ENCODE assay signal across 1 cellular context in the genomic region with DNA sequence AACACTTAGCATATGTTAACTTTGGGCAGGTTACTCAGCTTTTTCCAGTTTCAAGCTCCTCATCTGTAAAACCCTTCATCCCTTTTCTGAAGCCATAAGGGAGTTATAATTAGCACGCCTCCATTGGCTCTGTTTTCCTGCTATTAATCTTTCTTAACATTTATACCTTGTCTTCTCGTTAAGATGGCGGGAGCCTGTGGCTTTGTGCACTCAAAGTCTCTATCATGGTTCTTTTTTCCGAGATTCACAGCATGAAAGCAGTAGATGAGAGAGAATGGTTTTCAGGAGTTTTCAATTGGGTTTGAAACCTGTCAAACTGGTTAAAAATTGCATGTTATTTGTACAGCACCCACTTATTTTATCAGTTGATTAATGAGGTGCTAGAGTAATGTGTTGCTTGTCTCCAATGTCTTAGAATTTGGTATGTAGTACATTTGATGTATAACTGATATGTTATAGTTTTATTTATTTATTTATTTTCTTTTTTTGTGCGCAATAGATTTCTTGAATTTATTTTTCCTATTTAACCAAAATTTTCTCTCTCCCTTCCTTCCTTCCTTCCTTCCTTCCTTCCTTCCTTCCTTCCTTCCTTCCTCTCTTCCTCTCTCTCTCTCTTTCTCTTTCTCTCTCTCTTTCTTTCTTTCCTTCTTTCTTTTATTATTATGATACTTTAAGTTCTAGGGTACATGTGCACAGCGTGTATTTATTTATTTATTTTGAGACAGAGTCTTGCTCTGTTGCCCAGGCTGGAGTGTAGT.
TF ChIP-seq lines count a peak whose summit lies in the region.

No MANE protein-coding gene starts in this region.

TF ChIP-seq in GM23338, 12 proteins besides CTCF, POLR2A, EP300 and RAD21 (continued from another document):
- TF ChIP-seq, protein P1, sequence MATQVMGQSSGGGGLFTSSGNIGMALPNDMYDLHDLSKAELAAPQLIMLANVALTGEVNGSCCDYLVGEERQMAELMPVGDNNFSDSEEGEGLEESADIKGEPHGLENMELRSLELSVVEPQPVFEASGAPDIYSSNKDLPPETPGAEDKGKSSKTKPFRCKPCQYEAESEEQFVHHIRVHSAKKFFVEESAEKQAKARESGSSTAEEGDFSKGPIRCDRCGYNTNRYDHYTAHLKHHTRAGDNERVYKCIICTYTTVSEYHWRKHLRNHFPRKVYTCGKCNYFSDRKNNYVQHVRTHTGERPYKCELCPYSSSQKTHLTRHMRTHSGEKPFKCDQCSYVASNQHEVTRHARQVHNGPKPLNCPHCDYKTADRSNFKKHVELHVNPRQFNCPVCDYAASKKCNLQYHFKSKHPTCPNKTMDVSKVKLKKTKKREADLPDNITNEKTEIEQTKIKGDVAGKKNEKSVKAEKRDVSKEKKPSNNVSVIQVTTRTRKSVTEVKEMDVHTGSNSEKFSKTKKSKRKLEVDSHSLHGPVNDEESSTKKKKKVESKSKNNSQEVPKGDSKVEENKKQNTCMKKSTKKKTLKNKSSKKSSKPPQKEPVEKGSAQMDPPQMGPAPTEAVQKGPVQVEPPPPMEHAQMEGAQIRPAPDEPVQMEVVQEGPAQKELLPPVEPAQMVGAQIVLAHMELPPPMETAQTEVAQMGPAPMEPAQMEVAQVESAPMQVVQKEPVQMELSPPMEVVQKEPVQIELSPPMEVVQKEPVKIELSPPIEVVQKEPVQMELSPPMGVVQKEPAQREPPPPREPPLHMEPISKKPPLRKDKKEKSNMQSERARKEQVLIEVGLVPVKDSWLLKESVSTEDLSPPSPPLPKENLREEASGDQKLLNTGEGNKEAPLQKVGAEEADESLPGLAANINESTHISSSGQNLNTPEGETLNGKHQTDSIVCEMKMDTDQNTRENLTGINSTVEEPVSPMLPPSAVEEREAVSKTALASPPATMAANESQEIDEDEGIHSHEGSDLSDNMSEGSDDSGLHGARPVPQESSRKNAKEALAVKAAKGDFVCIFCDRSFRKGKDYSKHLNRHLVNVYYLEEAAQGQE (IDR thresholded peaks at IDR 0.05; ENCODE audit: unreplicated experiment) = no peak
- no peak for TF ChIP-seq NANOG (IDR thresholded peaks at IDR 0.05; ENCODE audit: borderline replicate concordance)
- no peak for TF ChIP-seq EZH2 (IDR thresholded peaks at IDR 0.05; ENCODE audit: low read depth, unreplicated experiment)
- TF ChIP-seq ZNF331 (CRISPR knock-in tag; IDR thresholded peaks at IDR 0.05; ENCODE audit: low read depth) = no peak
- no peak for TF ChIP-seq ZNF114 (CRISPR knock-in tag; IDR thresholded peaks at IDR 0.05)
- no peak for TF ChIP-seq CREB1 (CRISPR knock-in tag; IDR thresholded peaks at IDR 0.05; ENCODE audit: low read depth)
- TF ChIP-seq JUNB (IDR thresholded peaks at IDR 0.05; ENCODE audit: unreplicated experiment) = no peak
